Comparison of ENCODE assay signal across 9 cellular contexts in genomic region chr5:139659673-139660072, GRCh38. TPM values are rescaled to one million over a fixed set of nuclear protein-coding genes. Genes with fewer than 3 reads are reported as not detected.
DNase-seq lines count a peak whose midpoint lies in the region; ATAC-seq, FAIRE-seq and TF ChIP-seq lines count a peak whose summit lies in the region.
"Had no signal": no experiment of that assay in that cellular context is flagged by ENCODE, and none has a peak within 500 bp of the region (broad histone marks: within the 10 kb centered on the region; RNA-seq: fewer than 3 reads in every experiment).

No MANE protein-coding gene starts in this region.

- H3K27me3 ChIP-seq in SK-N-SH (ENCODE audit: insufficient read depth) (no peaks in the 10 kb centered on the region), trophoblast cell (ENCODE audit: insufficient read depth, low read length) (no peaks in the 10 kb centered on the region)

- H3K4me3 ChIP-seq in SK-N-SH (ENCODE audit: low read depth in 2 of 2, low read length in 1 of 2), result peak overlapping the region; percentile 37 to 57
- H3K4me3 ChIP-seq in fibroblast of villous mesenchyme (ENCODE audit: low read depth, low read length), result peak overlapping the region; percentile 50
- no peak overlapping the region for H3K4me3 ChIP-seq in trophoblast cell (ENCODE audit: low read depth, low read length)

- no peak for TF ChIP-seq EP300 in SK-N-SH (IDR thresholded peaks at IDR 0.05; ENCODE audit: borderline replicate concordance in 1 of 2, low read depth in 1 of 2, low read length in 1 of 2)

- DNase-seq in CD14-positive monocyte (ENCODE audit: low spot score), result no peak
- DNase-seq in SK-N-SH, result no peak
- no peak for DNase-seq in fibroblast of villous mesenchyme (ENCODE audit: low read depth)
- peak in 1 of 2 donors; percentile 31 for DNase-seq in trophoblast cell
- DNase-seq in central memory CD4-positive, alpha-beta T cell, result no peak
- no peak for DNase-seq in NCI-H2029 (lab: John Stamatoyannopoulos, UW)
- no peak for DNase-seq in RCC 7860 (ENCODE audit: low spot score)
- DNase-seq: NCI-H524 treated with DMSO at 0.1 percent for 48 hours had no signal

- H3K36me3 Mint-ChIP-seq in CD14-positive monocyte, result peaks cover 28 to 31% of the 10 kb centered on the region in 2 donors

- H3K4me1 Mint-ChIP-seq in CD14-positive monocyte, result peaks cover 70% of the 10 kb centered on the region

- 3% methylated on average over 9 of the region's 14 CpGs for WGBS in SK-N-SH (ENCODE audit: low lambda C conversion rate)
- no CpG with 5 or more reads among the region's 14 CpGs for WGBS in trophoblast cell (ENCODE audit: extremely low coverage, insufficient coverage, insufficient read length)

- peak overlapping the region; percentile 89 for H2BK5ac ChIP-seq in trophoblast cell (ENCODE audit: low read depth, low read length, poor library complexity)

- H3K79me2 ChIP-seq in SK-N-SH (ENCODE audit: insufficient read depth), result peaks cover 97% of the 10 kb centered on the region
- H3K79me2 ChIP-seq in trophoblast cell (ENCODE audit: control insufficient read depth, insufficient read depth, low read length, poor library complexity), result peaks cover 59% of the 10 kb centered on the region

- intact Hi-C loops in CD14-positive monocyte (cut with micrococcal nuclease), result loop anchor here in 1 of 2 donors (1.0 kb wide), 1 partner anchor 7 kb away; no protein-coding TSS in a partner anchor

- H3K4ac ChIP-seq in trophoblast cell (ENCODE audit: low read depth, low read length), result peak overlapping the region; percentile 72

- FAIRE-seq in RCC 7860 (lab: Jason Lieb, UNC), result no peak

- no peaks in the 10 kb centered on the region for H3K9me3 Mint-ChIP-seq in CD14-positive monocyte

- no peak overlapping the region for H2AK5ac ChIP-seq in trophoblast cell (ENCODE audit: low read length)

- peak overlapping the region; percentile 96 to 99 for H3K27ac ChIP-seq in SK-N-SH (ENCODE audit: low read depth in 2 of 2, low read length in 1 of 2)
- peak overlapping the region; percentile 92 for H3K27ac ChIP-seq in trophoblast cell (ENCODE audit: low read depth, low read length)

- POLR2A ChIA-PET in SK-N-SH (lab: Yijun Ruan, JAX), result interaction anchor here (0.9 to 3.2 kb wide), 10 partner anchors 10 to 98 kb away, joined by 3 to 59 read pairs (median 11); partner anchors contain the start of genes CXXC5 and UBE2D2

- H3K27me3 Mint-ChIP-seq in CD14-positive monocyte (ENCODE audit: low read depth in 3 of 3), result peaks cover 5 to 29% (median 8%) of the 10 kb centered on the region in 3 donors

- peaks cover 42% of the 10 kb centered on the region for H3F3A ChIP-seq in SK-N-SH (replicated peaks; ENCODE audit: insufficient read depth)

- H3K9ac ChIP-seq in SK-N-SH (peak overlapping the region; percentile 69), trophoblast cell (ENCODE audit: low read length) (no peak overlapping the region)

- peak overlapping the region; percentile 45 for H4K12ac ChIP-seq in trophoblast cell (ENCODE audit: low read depth, low read length)

- peak overlapping the region; percentile 73 for H4K8ac ChIP-seq in trophoblast cell (ENCODE audit: low read depth, low read length)

- peaks cover 30% of the 10 kb centered on the region; the same call in 1 of the 2 replicates for H4K20me1 ChIP-seq in SK-N-SH (ENCODE audit: insufficient read depth)

- H2BK12ac ChIP-seq in trophoblast cell (ENCODE audit: low read length), result peak overlapping the region; percentile 78

- TF ChIP-seq CTCF in CD14-positive monocyte (IDR thresholded peaks at IDR 0.05) (no peak), SK-N-SH (IDR thresholded peaks at IDR 0.05) (no peak), fibroblast of villous mesenchyme (IDR thresholded peaks at IDR 0.05; ENCODE audit: insufficient read depth, low read depth, low read length) (no peak)

- H3K14ac ChIP-seq in trophoblast cell (ENCODE audit: low read length), result peak overlapping the region; percentile 73

- H3K9me2 ChIP-seq in SK-N-SH, result no peaks in the 10 kb centered on the region

- H3K23ac ChIP-seq in trophoblast cell (ENCODE audit: low read length), result no peak overlapping the region

- no peak for ATAC-seq in GM18502 (IDR thresholded peaks at IDR 0.05; ENCODE audit: poor library complexity, unreplicated experiment)

- peak overlapping the region; percentile 43 to 78 for H3K4me3 Mint-ChIP-seq in CD14-positive monocyte

- no peak for TF ChIP-seq RAD21 in SK-N-SH (IDR thresholded peaks at IDR 0.05; ENCODE audit: low read length)

- peak overlapping the region in 6 of 7 donors; percentile 78 to 96 (median 90) for H3K27ac Mint-ChIP-seq in CD14-positive monocyte

- peaks cover 0 to 5% of the 10 kb centered on the region in 2 experiments for H3K36me3 ChIP-seq in SK-N-SH (replicated peaks in 1 of 2; ENCODE audit: control insufficient read depth in 1 of 2, insufficient read depth in 2 of 2, low read length in 1 of 2)
- peaks cover 22 to 39% of the 10 kb centered on the region in 2 experiments for H3K36me3 ChIP-seq in trophoblast cell (ENCODE audit: control insufficient read depth in 1 of 2, insufficient read depth in 2 of 2, low read length in 2 of 2)

- H2AFZ ChIP-seq in SK-N-SH (ENCODE audit: low read depth) (no peak overlapping the region), trophoblast cell (ENCODE audit: insufficient read depth, low read length, poor library complexity) (peak overlapping the region; percentile 15)

- peak overlapping the region; percentile 96 for H3K4me2 ChIP-seq in SK-N-SH
- peak overlapping the region; percentile 34 for H3K4me2 ChIP-seq in trophoblast cell (ENCODE audit: low read length)

- peak overlapping the region; percentile 79 for H3K18ac ChIP-seq in trophoblast cell (ENCODE audit: low read length)

- H3K4me1 ChIP-seq in SK-N-SH (ENCODE audit: control insufficient read depth in 1 of 2, insufficient read depth in 2 of 2, low read depth in 1 of 2, low read length in 1 of 2) (peaks cover 80 to 96% of the 10 kb centered on the region in 2 experiments), trophoblast cell (ENCODE audit: control insufficient read depth in 1 of 2, insufficient read depth in 2 of 2, low read length in 2 of 2) (peaks cover 79 to 83% of the 10 kb centered on the region in 2 experiments)

- no peaks in the 10 kb centered on the region for H3K9me3 ChIP-seq in SK-N-SH
- peaks cover 6% of the 10 kb centered on the region for H3K9me3 ChIP-seq in trophoblast cell (ENCODE audit: insufficient read depth, low read depth, low read length)

- H3K79me1 ChIP-seq in trophoblast cell (ENCODE audit: low read length), result peaks cover 57% of the 10 kb centered on the region

- peak overlapping the region; percentile 96 for H4K91ac ChIP-seq in trophoblast cell (ENCODE audit: low read depth, low read length)

- H2BK120ac ChIP-seq in trophoblast cell (ENCODE audit: insufficient read depth, low read length, poor library complexity), result peak overlapping the region; percentile 80

- CTCF ChIA-PET in SK-N-SH (lab: Yijun Ruan, JAX), result interaction anchor here (1.0 to 20.6 kb wide), 11 partner anchors 9 to 116 kb away, joined by 3 to 204 read pairs (median 6); partner anchors contain the start of gene CXXC5

TF ChIP-seq in SK-N-SH, 30 proteins besides CTCF, POLR2A, EP300 and RAD21 (continues in another document):
- TF ChIP-seq FOSL2 (IDR thresholded peaks at IDR 0.05; ENCODE audit: borderline replicate concordance, low read depth) (no peak), GATA2 (CRISPR knock-in tag; IDR thresholded peaks at IDR 0.05) (no peak), USF1 (IDR thresholded peaks at IDR 0.05; ENCODE audit: borderline replicate concordance, low read depth) (no peak), FOXM1 (IDR thresholded peaks at IDR 0.05; ENCODE audit: low read depth) (no peak), PBX3 (IDR thresholded peaks at IDR 0.05) (no peak), NFIC (IDR thresholded peaks at IDR 0.05; ENCODE audit: borderline replicate concordance) (0 out of 2 replicates have a peak, but pooled peaks have one; percentile 2), ZBTB33 (IDR thresholded peaks at IDR 0.05; ENCODE audit: borderline replicate concordance, low read depth) (no peak), TCF12 (IDR thresholded peaks at IDR 0.05) (no peak), MEF2A (IDR thresholded peaks at IDR 0.05; ENCODE audit: borderline replicate concordance, low read depth) (no peak), TEAD4 (IDR thresholded peaks at IDR 0.05; ENCODE audit: borderline replicate concordance, insufficient read depth) (no peak)

RNA-seq across cellular contexts. Expression of gene CXXC5, which starts 11.5 kb away (rescaled TPM):
- polyA plus RNA-seq in CD14-positive monocyte, result 10 to 100 TPM; 33.7 to 37.2 TPM
- 47.4 and 52.9 TPM in 2 replicates for polyA plus RNA-seq in SK-N-SH (2012; rRNA removed)
- 32.6 and 46.5 TPM in 2 replicates for polyA plus RNA-seq in SK-N-SH (2012; cell fraction: cytosol; rRNA removed)
- 35.1 and 38.6 TPM in 2 replicates for polyA plus RNA-seq in SK-N-SH (2012; cell fraction: nucleus; rRNA removed)
- total RNA-seq in fibroblast of villous mesenchyme, result 75.4 and 79.5 TPM in 2 replicates
- 101 and 105 TPM in 2 replicates for polyA plus RNA-seq in trophoblast cell (2013)
